ENCODE assay signal across 9 cellular contexts in the genomic region with DNA sequence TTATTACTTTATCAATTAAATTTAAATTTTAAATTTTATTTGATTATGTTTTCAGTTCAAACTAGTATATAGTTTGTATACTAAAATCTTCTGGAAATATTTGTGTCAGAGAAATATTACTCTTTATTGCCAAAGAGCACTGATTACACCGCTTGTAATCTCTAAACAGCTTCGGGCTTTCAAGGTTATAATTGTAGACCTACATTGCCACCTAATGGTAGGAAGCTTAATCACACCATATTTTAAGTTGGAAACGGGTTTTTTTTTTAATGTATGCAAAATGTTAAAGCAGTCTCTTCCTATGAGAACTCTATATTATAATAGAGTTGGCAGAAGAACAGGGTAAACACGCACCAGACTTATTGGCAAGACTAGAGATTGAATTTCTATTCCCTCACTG. TPM values are rescaled to one million over a fixed set of nuclear protein-coding genes. Genes with fewer than 3 reads are reported as not detected.
A peak's percentile ranks its signal among the peaks of the same experiment; 100 is the strongest.
DNase-seq lines count a peak whose midpoint lies in the region; ATAC-seq and TF ChIP-seq lines count a peak whose summit lies in the region.
"Had no signal": no experiment of that assay in that cellular context is flagged by ENCODE, and none has a peak within 500 bp of the region (broad histone marks: within the 10 kb centered on the region; RNA-seq: fewer than 3 reads in every experiment).

No MANE protein-coding gene starts in this region.

- no peak overlapping the region for H3K4me3 Mint-ChIP-seq in CD4-positive, alpha-beta memory T cell
- no peak overlapping the region for H3K4me3 Mint-ChIP-seq in activated naive CD4-positive, alpha-beta T cell treated with anti-CD3 and anti-CD28 coated beads, Interleukin-2, amount 10 ng/mL, durations not matched to agents 7 days and 5 days

- H3K27me3 ChIP-seq in CD4-positive, alpha-beta memory T cell (ENCODE audit: insufficient read depth, low read length) = no peaks in the 10 kb centered on the region
- H3K27me3 ChIP-seq in suprapubic skin = no peaks in the 10 kb centered on the region

- under 1% methylated on average over 4 of the region's 4 CpGs for whole genome bisulfite sequencing in suprapubic skin

- CTCF ChIA-PET in CD4-positive, alpha-beta memory T cell (lab: Charles Lee; ENCODE audit: partially characterized antibody) = interaction anchor here (0.8 to 6.0 kb wide), 19 partner anchors 9 to 271 kb away, joined by 3 to 60 read pairs (median 4); partner anchors contain the start of gene CORIN
- CTCF ChIA-PET in activated naive CD4-positive, alpha-beta T cell treated with anti-CD3 and anti-CD28 coated beads, Interleukin-2, amount 10 ng/mL, durations not matched to agents 7 days and 5 days (lab: Charles Lee) = interaction anchor here (0.6 to 4.2 kb wide), 10 partner anchors 18 to 1663 kb away, joined by 3 to 42 read pairs (median 3); no protein-coding TSS in a partner anchor

- ATAC-seq in GM18909 (IDR thresholded peaks at IDR 0.05; ENCODE audit: poor library complexity, unreplicated experiment) = peak; percentile 62
- ATAC-seq in left ventricle myocardium superior = peak; percentile 38
- no peak for ATAC-seq in HG03520 (IDR thresholded peaks at IDR 0.05; ENCODE audit: unreplicated experiment)

- TF ChIP-seq EP300 in suprapubic skin (IDR thresholded peaks at IDR 0.05) = no peak

- H3K4me1 ChIP-seq in CD4-positive, alpha-beta memory T cell (ENCODE audit: insufficient read depth, low read length) = no peaks in the 10 kb centered on the region
- H3K4me1 ChIP-seq in suprapubic skin = peaks cover 3% of the 10 kb centered on the region

- H3K4me3 ChIP-seq in CD4-positive, alpha-beta memory T cell (ENCODE audit: low read length in 2 of 2) = no peak overlapping the region
- H3K4me3 ChIP-seq in WI38 (ENCODE audit: low read depth, low read length) (no peak overlapping the region), suprapubic skin (no peak overlapping the region)

- no peaks in the 10 kb centered on the region for H3K9me3 ChIP-seq in CD4-positive, alpha-beta memory T cell (ENCODE audit: control insufficient read depth in 1 of 2, low read length in 2 of 2)
- H3K9me3 ChIP-seq in suprapubic skin = no peaks in the 10 kb centered on the region

- no peaks in the 10 kb centered on the region for H3K36me3 Mint-ChIP-seq in CD4-positive, alpha-beta memory T cell
- no peaks in the 10 kb centered on the region for H3K36me3 Mint-ChIP-seq in activated naive CD4-positive, alpha-beta T cell treated with anti-CD3 and anti-CD28 coated beads, Interleukin-2, amount 10 ng/mL, durations not matched to agents 7 days and 5 days

- intact Hi-C loops in CD4-positive, alpha-beta memory T cell (cut with micrococcal nuclease) = loop anchor here (1.0 to 5.0 kb wide), 4 partner anchors 95 to 371 kb away; partner anchors contain the start of gene CORIN
- intact Hi-C loops in left ventricle myocardium superior (cut with micrococcal nuclease) = loop anchor here (10.0 kb wide), 1 partner anchor 249 kb away; no protein-coding TSS in a partner anchor

- peaks cover 0 to 1% of the 10 kb centered on the region in 2 donors for H3K27me3 Mint-ChIP-seq in CD4-positive, alpha-beta memory T cell
- H3K27me3 Mint-ChIP-seq in activated naive CD4-positive, alpha-beta T cell treated with anti-CD3 and anti-CD28 coated beads, Interleukin-2, amount 10 ng/mL, durations not matched to agents 7 days and 5 days = peaks cover 2% of the 10 kb centered on the region

- H3K9me3 Mint-ChIP-seq in CD4-positive, alpha-beta memory T cell = no peaks in the 10 kb centered on the region
- no peaks in the 10 kb centered on the region for H3K9me3 Mint-ChIP-seq in activated naive CD4-positive, alpha-beta T cell treated with anti-CD3 and anti-CD28 coated beads, Interleukin-2, amount 10 ng/mL, durations not matched to agents 7 days and 5 days

- POLR2A ChIA-PET in CD4-positive, alpha-beta memory T cell (lab: Charles Lee; ENCODE audit: partially characterized antibody) = interaction anchor here (0.6 to 1.0 kb wide), 3 partner anchors 85 to 265 kb away, joined by 3 to 5 read pairs (median 4); no protein-coding TSS in a partner anchor

- peak in 4 of 5 donors; percentile 41 to 53 (median 50) for DNase-seq in CD4-positive, alpha-beta memory T cell
- DNase-seq in left ventricle myocardium superior = no peak
- DNase-seq in suprapubic skin (ENCODE audit: low spot score in 2 of 2) = no peak
- DNase-seq in activated naive CD4-positive, alpha-beta T cell treated with anti-CD3 and anti-CD28 coated beads, Interleukin-2, amount 10 ng/mL, durations not matched to agents 7 days and 5 days = no peak
- DNase-seq: left cardiac atrium had no signal

- H3K4me1 Mint-ChIP-seq in CD4-positive, alpha-beta memory T cell = peaks cover 5 to 7% (median 6%) of the 10 kb centered on the region in 4 donors
- no peaks in the 10 kb centered on the region for H3K4me1 Mint-ChIP-seq in activated naive CD4-positive, alpha-beta T cell treated with anti-CD3 and anti-CD28 coated beads, Interleukin-2, amount 10 ng/mL, durations not matched to agents 7 days and 5 days

- no peak overlapping the region for H3K27ac ChIP-seq in CD4-positive, alpha-beta memory T cell (ENCODE audit: low read depth, low read length)
- no peak overlapping the region for H3K27ac ChIP-seq in suprapubic skin

- TF ChIP-seq CTCF in LNCAP (IDR thresholded peaks at IDR 0.05) (peak; percentile 64), WI38 (IDR thresholded peaks at IDR 0.05; ENCODE audit: low read depth, low read length) (peak; percentile 25; the same call in 1 of the 2 replicates), suprapubic skin (IDR thresholded peaks at IDR 0.05) (peak; percentile 35 to 44)

- no peak overlapping the region for H3K27ac Mint-ChIP-seq in CD4-positive, alpha-beta memory T cell
- H3K27ac Mint-ChIP-seq in activated naive CD4-positive, alpha-beta T cell treated with anti-CD3 and anti-CD28 coated beads, Interleukin-2, amount 10 ng/mL, durations not matched to agents 7 days and 5 days = no peak overlapping the region

- TF ChIP-seq POLR2A in suprapubic skin (IDR thresholded peaks at IDR 0.05) = no peak

- H3K36me3 ChIP-seq in CD4-positive, alpha-beta memory T cell (ENCODE audit: insufficient read depth, low read length) = no peaks in the 10 kb centered on the region
- H3K36me3 ChIP-seq in suprapubic skin = no peaks in the 10 kb centered on the region

RNA-seq across cellular contexts. Expression of gene NFXL1, which starts 19.4 kb away (rescaled TPM):
- 10 to 100 TPM; 16.6 to 21.1 TPM for total RNA-seq in CD4-positive, alpha-beta memory T cell
- 1 to 10 TPM; 7.7 to 8.8 TPM for polyA plus RNA-seq in CD4-positive, alpha-beta memory T cell
- total RNA-seq in left ventricle myocardium superior (4.5 TPM), suprapubic skin (10 to 100 TPM; 10.8 to 21.6 (median 16.3) TPM)

Comparison
In these comparisons a context has a peak if more than half of its experiments do, and no peak if none do; other contexts are left out.
1. DNase-seq: peak in CD4-positive, alpha-beta memory T cell (4 of 5); none in left ventricle myocardium superior (single experiment), suprapubic skin (0 of 2) and activated naive CD4-positive, alpha-beta T cell treated with anti-CD3 and anti-CD28 coated beads, Interleukin-2, amount 10 ng/mL, durations not matched to agents 7 days and 5 days (single experiment).
2. Peak in every context shown above with its lines, with median percentiles within 50 percentile points of each other: CTCF ChIP-seq.